In the genomic region with DNA sequence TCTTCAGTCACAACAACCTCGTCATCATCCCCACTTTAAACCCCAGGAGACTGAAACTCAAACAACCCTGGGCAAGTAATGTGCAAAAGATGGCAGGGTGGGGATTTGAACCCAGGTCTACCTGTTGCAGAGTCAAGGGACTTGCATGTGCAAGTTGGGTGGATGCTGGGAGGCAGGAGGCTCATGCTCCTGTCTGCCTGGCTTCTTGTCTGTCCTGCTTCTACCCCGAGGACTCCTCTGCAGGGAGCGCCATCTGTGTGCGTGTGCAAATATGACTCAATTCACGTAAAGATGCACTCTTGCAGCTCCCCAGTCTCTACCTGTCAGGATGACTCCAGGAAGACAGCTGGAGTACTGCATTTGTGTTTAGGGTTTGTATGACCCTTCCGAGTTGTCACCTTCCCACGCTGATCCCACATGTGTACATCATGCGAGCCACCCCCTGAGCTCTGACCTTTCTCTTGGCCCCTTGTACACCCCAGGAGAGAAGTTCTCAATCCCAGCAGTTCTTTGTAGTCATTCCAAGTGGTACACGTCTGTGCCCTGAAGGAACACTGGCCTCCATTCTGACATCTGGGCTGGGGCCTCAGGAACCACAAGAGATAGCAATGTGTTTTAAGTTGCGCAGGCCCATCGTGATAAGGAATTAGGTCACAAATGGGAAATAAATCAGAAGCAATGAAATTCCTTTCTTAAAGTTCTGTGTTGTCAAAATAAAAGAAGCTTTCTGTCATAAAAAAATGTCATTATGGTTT, we compare ENCODE assay signal across 12 cellular contexts.
DNase-seq lines count a peak whose midpoint lies in the region; ATAC-seq and TF ChIP-seq lines count a peak whose summit lies in the region.
"Had no signal": no experiment of that assay in that cellular context is flagged by ENCODE, and none has a peak within 500 bp of the region (broad histone marks: within the 10 kb centered on the region; RNA-seq: fewer than 3 reads in every experiment).

No MANE protein-coding gene starts in this region.

- H2BK120ac ChIP-seq in mesenchymal stem cell (ENCODE audit: low read depth, low read length) = peak overlapping the region; percentile 2

- peaks cover 13% of the 10 kb centered on the region for H3K4me1 ChIP-seq in mesenchymal stem cell (ENCODE audit: control insufficient read depth, insufficient read depth, low read depth, low read length)

- 73% methylated on average over 10 of the region's 11 CpGs for WGBS in mesenchymal stem cell

- peak overlapping the region in 1 of 2 experiments; percentile 40 for H3K23ac ChIP-seq in mesenchymal stem cell (ENCODE audit: low read length in 2 of 2)

- H3K27me3 Mint-ChIP-seq in natural killer cell treated with Interleukin-12 subunit alpha and Interleukin-12 subunit beta and Interleukin-15 and Interleukin-18, amount 100 ng/mL, for 72 hours = no peaks in the 10 kb centered on the region
- no peaks in the 10 kb centered on the region for H3K27me3 Mint-ChIP-seq in natural killer cell (ENCODE audit: low read depth in 2 of 2)
- H3K27me3 Mint-ChIP-seq in brain = no peaks in the 10 kb centered on the region

- peak overlapping the region; percentile 30 for H4K8ac ChIP-seq in mesenchymal stem cell (ENCODE audit: low read length)

- no peak for ATAC-seq in natural killer cell treated with Interleukin-12 subunit alpha and Interleukin-12 subunit beta and Interleukin-15 and Interleukin-18, amount 100 ng/mL, for 72 hours
- ATAC-seq in natural killer cell = no peak
- ATAC-seq in HG03565 (IDR thresholded peaks at IDR 0.05; ENCODE audit: unreplicated experiment) = no peak
- ATAC-seq in activated CD4-positive, CD25-positive, alpha-beta regulatory T cell treated with anti-CD3 and anti-CD28 coated beads, Interleukin-2, amount 50 U/mL, for 24 hours = no peak

- TF ChIP-seq CTCF in natural killer cell (IDR thresholded peaks at IDR 0.05) (no peak), brain (conservative IDR thresholded peaks at IDR 0.05) (no peak)

- H3K9ac ChIP-seq in mesenchymal stem cell (ENCODE audit: low read length) = peak overlapping the region; percentile 80

- peak overlapping the region in 1 of 2 experiments; percentile 45 for H3K14ac ChIP-seq in mesenchymal stem cell (ENCODE audit: low read length in 2 of 2)

- H3K4me3 ChIP-seq in mesenchymal stem cell (ENCODE audit: insufficient read depth in 1 of 2, low read depth in 1 of 2, low read length in 2 of 2) = no peak overlapping the region
- H3K4me3 ChIP-seq: PC-9, skin epidermis had no signal

- H3K18ac ChIP-seq in mesenchymal stem cell (ENCODE audit: low read depth in 1 of 2, low read length in 2 of 2) = peak overlapping the region; percentile 88 to 92

- H3K4ac ChIP-seq in mesenchymal stem cell (ENCODE audit: low read depth in 1 of 2, low read length in 2 of 2) = peak overlapping the region; percentile 29 to 75

- peak overlapping the region; percentile 53 to 89 for H3K27ac Mint-ChIP-seq in natural killer cell treated with Interleukin-12 subunit alpha and Interleukin-12 subunit beta and Interleukin-15 and Interleukin-18, amount 100 ng/mL, for 72 hours
- H3K27ac Mint-ChIP-seq in natural killer cell (peak overlapping the region in 1 of 2 donors; percentile 81), brain (peak overlapping the region in 4 of 5 experiments; percentile 29 to 94 (median 73))

- H3K9me3 Mint-ChIP-seq in natural killer cell treated with Interleukin-12 subunit alpha and Interleukin-12 subunit beta and Interleukin-15 and Interleukin-18, amount 100 ng/mL, for 72 hours = no peaks in the 10 kb centered on the region
- H3K9me3 Mint-ChIP-seq in natural killer cell (no peaks in the 10 kb centered on the region), brain (no peaks in the 10 kb centered on the region)

- H3K27me3 ChIP-seq in mesenchymal stem cell (ENCODE audit: control insufficient read depth in 1 of 2, insufficient read depth in 1 of 2, low read length in 2 of 2) = no peaks in the 10 kb centered on the region

- no peak overlapping the region for H3K4me3 Mint-ChIP-seq in natural killer cell treated with Interleukin-12 subunit alpha and Interleukin-12 subunit beta and Interleukin-15 and Interleukin-18, amount 100 ng/mL, for 72 hours
- no peak overlapping the region for H3K4me3 Mint-ChIP-seq in natural killer cell
- H3K4me3 Mint-ChIP-seq in brain = no peak overlapping the region

- H3K36me3 Mint-ChIP-seq in natural killer cell treated with Interleukin-12 subunit alpha and Interleukin-12 subunit beta and Interleukin-15 and Interleukin-18, amount 100 ng/mL, for 72 hours = no peaks in the 10 kb centered on the region
- H3K36me3 Mint-ChIP-seq in natural killer cell = no peaks in the 10 kb centered on the region
- H3K36me3 Mint-ChIP-seq in brain = peaks cover 68% of the 10 kb centered on the region

- H3K27ac ChIP-seq in mesenchymal stem cell (ENCODE audit: low read length, poor library complexity, severe bottlenecking) = peak overlapping the region; percentile 95
- H3K27ac ChIP-seq: PC-9 had no signal

- H3K4me1 Mint-ChIP-seq in natural killer cell treated with Interleukin-12 subunit alpha and Interleukin-12 subunit beta and Interleukin-15 and Interleukin-18, amount 100 ng/mL, for 72 hours (ENCODE audit: low read depth in 2 of 2) = peaks cover 11 to 19% of the 10 kb centered on the region in 2 donors
- peaks cover 9 to 12% of the 10 kb centered on the region in 2 donors for H3K4me1 Mint-ChIP-seq in natural killer cell
- peaks cover 23% of the 10 kb centered on the region for H3K4me1 Mint-ChIP-seq in brain

- peak overlapping the region; percentile 70 for H2AK5ac ChIP-seq in mesenchymal stem cell (ENCODE audit: low read length, severe bottlenecking)

- no peak overlapping the region for H2AFZ ChIP-seq in mesenchymal stem cell (ENCODE audit: low read depth, low read length)
- H2AFZ ChIP-seq: PC-9 had no signal

- peaks cover 45 to 93% of the 10 kb centered on the region in 2 experiments for H3K36me3 ChIP-seq in mesenchymal stem cell (ENCODE audit: control insufficient read depth in 1 of 2, insufficient read depth in 2 of 2, low read depth in 1 of 2, low read length in 2 of 2)

- peak overlapping the region; percentile 78 for H2BK15ac ChIP-seq in mesenchymal stem cell (ENCODE audit: low read depth, poor library complexity, severe bottlenecking)

- H2BK5ac ChIP-seq in mesenchymal stem cell (ENCODE audit: low read depth, low read length, poor library complexity, severe bottlenecking) = no peak overlapping the region

- no peaks in the 10 kb centered on the region for H3K9me3 ChIP-seq in mesenchymal stem cell (ENCODE audit: control insufficient read depth, low read length)

- H2BK12ac ChIP-seq in mesenchymal stem cell (ENCODE audit: low read length in 2 of 2) = peak overlapping the region; percentile 81 to 95

- DNase-seq in natural killer cell treated with Interleukin-12 subunit alpha and Interleukin-12 subunit beta and Interleukin-15 and Interleukin-18, amount 100 ng/mL, for 72 hours (ENCODE audit: low spot score) = no peak
- DNase-seq in natural killer cell (no peak), mesenchymal stem cell (peak; percentile 39), dermis blood vessel endothelial cell (no peak), SKM-1 treated with dmso at 0.1 percent for 144 hours (lab: John Stamatoyannopoulos, UW; ENCODE audit: unreplicated experiment) (no peak)
- DNase-seq: cortex of kidney, mammary epithelial cell had no signal

- no peak overlapping the region for H3K4me2 ChIP-seq in mesenchymal stem cell (ENCODE audit: low read length, poor library complexity, severe bottlenecking)
- H3K4me2 ChIP-seq: PC-9 had no signal

- intact Hi-C loops in natural killer cell (cut with micrococcal nuclease) = loop anchor here (5.0 kb wide), 1 partner anchor 255 kb away; no protein-coding TSS in a partner anchor

- peaks cover 35% of the 10 kb centered on the region for H3K79me1 ChIP-seq in mesenchymal stem cell (replicated peaks; ENCODE audit: low read length, poor library complexity, severe bottlenecking)

- peak overlapping the region; percentile 87 for H4K91ac ChIP-seq in mesenchymal stem cell (ENCODE audit: low read length)
